8 cellular contexts compared by ENCODE assay signal in the genomic region with DNA sequence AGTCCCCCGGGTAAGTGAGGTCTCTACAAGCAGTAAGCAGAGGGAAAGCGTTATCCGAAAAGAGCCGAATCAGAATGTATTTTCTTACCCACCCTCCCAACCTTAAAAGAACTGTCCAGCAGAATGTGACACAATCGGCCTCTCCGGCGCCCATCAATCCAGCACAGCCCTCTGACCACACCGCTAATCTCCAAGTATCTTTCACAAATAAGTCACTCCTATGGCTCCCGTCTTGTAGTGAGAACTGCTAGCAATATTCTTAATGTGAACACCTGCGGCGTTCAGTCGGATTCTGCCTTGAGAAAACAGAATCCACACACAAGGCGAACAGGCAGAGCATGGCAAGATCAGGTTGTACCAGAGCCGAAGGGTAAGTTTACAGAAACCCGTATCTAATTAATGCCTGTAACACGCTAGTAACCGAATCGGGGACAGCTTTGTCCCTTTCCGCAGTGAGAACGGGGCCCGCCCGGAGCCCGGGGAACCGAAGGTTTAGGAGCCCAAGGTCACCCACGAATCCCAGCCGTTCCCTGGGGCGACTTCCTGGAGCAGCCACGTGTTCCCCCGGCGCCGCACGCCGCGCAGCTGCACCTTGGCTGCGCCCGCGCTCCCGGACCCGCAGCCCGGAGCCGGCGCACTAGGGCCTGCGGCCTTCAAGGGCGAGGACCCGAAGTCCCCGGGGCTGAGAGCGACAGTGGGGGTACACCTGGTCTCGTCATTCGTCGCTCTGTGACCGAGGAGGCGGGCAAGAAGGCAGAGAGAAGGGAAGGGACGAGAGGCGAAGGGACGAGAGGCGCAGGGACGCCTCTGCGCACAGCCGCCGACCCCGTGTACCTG. TPM values are rescaled to one million over a fixed set of nuclear protein-coding genes. Genes with fewer than 3 reads are reported as not detected.
DNase-seq lines count a peak whose midpoint lies in the region; ATAC-seq and TF ChIP-seq lines count a peak whose summit lies in the region.

No MANE protein-coding gene starts in this region.

- POLR2A ChIA-PET in activated CD4-positive, alpha-beta memory T cell treated with anti-CD3 and anti-CD28 coated beads, Interleukin-2, amount 10 ng/mL, durations not matched to agents 7 days and 5 days (lab: Charles Lee): interaction anchor here (0.6 to 15.3 kb wide), 9 partner anchors 10 to 114 kb away, joined by 3 to 237 read pairs (median 4); no protein-coding TSS in a partner anchor

- ATAC-seq in GM18520 (IDR thresholded peaks at IDR 0.05; ENCODE audit: unreplicated experiment) (peak; percentile 18), HG03066 (IDR thresholded peaks at IDR 0.05; ENCODE audit: low read depth, unreplicated experiment) (peak; percentile 43)

- no peaks in the 10 kb centered on the region for H3K27me3 Mint-ChIP-seq in activated CD4-positive, alpha-beta memory T cell treated with anti-CD3 and anti-CD28 coated beads, Interleukin-2, amount 10 ng/mL, durations not matched to agents 7 days and 5 days

- H3K27me3 ChIP-seq in ectodermal cell (ENCODE audit: control insufficient read depth, insufficient read depth, low read length, poor library complexity, severe bottlenecking): no peaks in the 10 kb centered on the region

- H3K36me3 Mint-ChIP-seq in activated CD4-positive, alpha-beta memory T cell treated with anti-CD3 and anti-CD28 coated beads, Interleukin-2, amount 10 ng/mL, durations not matched to agents 7 days and 5 days (ENCODE audit: low read depth): peaks cover 35% of the 10 kb centered on the region

- CTCF ChIA-PET in activated CD4-positive, alpha-beta memory T cell treated with anti-CD3 and anti-CD28 coated beads, Interleukin-2, amount 10 ng/mL, durations not matched to agents 7 days and 5 days (lab: Charles Lee): interaction anchor here (1.0 to 3.3 kb wide), 2 partner anchors 98 to 115 kb away, joined by 4 to 12 read pairs; no protein-coding TSS in a partner anchor

- peak overlapping the region; percentile 90 for H3K27ac Mint-ChIP-seq in activated CD4-positive, alpha-beta memory T cell treated with anti-CD3 and anti-CD28 coated beads, Interleukin-2, amount 10 ng/mL, durations not matched to agents 7 days and 5 days

- peak overlapping the region; percentile 97 for H3K4me3 Mint-ChIP-seq in activated CD4-positive, alpha-beta memory T cell treated with anti-CD3 and anti-CD28 coated beads, Interleukin-2, amount 10 ng/mL, durations not matched to agents 7 days and 5 days

- no peaks in the 10 kb centered on the region for H3K9me3 ChIP-seq in ectodermal cell (ENCODE audit: control insufficient read depth, low read length)

- H3K4me1 ChIP-seq in ectodermal cell (ENCODE audit: control insufficient read depth, insufficient read depth, low read length): peaks cover 4% of the 10 kb centered on the region

- H3K4me3 ChIP-seq in ectodermal cell (ENCODE audit: insufficient read depth, low read depth, low read length): peak overlapping the region; percentile 83

- no peaks in the 10 kb centered on the region for H3K9me3 Mint-ChIP-seq in activated CD4-positive, alpha-beta memory T cell treated with anti-CD3 and anti-CD28 coated beads, Interleukin-2, amount 10 ng/mL, durations not matched to agents 7 days and 5 days

- peaks cover 48% of the 10 kb centered on the region for H3K4me1 Mint-ChIP-seq in activated CD4-positive, alpha-beta memory T cell treated with anti-CD3 and anti-CD28 coated beads, Interleukin-2, amount 10 ng/mL, durations not matched to agents 7 days and 5 days

- H3K27ac ChIP-seq in 22Rv1 (peak overlapping the region; percentile 95), ectodermal cell (ENCODE audit: insufficient read depth, low read depth, low read length, poor library complexity, severe bottlenecking) (peak overlapping the region; percentile 85)

- WGBS in ectodermal cell, 2 experiments: 0 to 1% methylated on average over 61 of the region's 61 CpGs

- peak; percentile 45 for DNase-seq in NCI-H345 treated with DMSO at 0.1 percent for 48 hours (lab: John Stamatoyannopoulos, UW; ENCODE audit: unreplicated experiment)
- peak; percentile 66 for DNase-seq in activated CD4-positive, alpha-beta memory T cell treated with anti-CD3 and anti-CD28 coated beads, Interleukin-2, amount 10 ng/mL, durations not matched to agents 7 days and 5 days
- peak; percentile 34 to 49 for DNase-seq in lung microvascular endothelial cell (ENCODE audit: low read depth in 2 of 2)
- peak; percentile 19 to 56 (median 51) for DNase-seq in stimulated activated CD4-positive, alpha-beta T cell treated with anti-CD3 and anti-CD28 coated beads, TNF-alpha, amount 100 ng/mL, for 48 hours (ENCODE audit: low read depth in 3 of 3)

- no peak for TF ChIP-seq CTCF in 22Rv1 (IDR thresholded peaks at IDR 0.05)

- H3K36me3 ChIP-seq in ectodermal cell (ENCODE audit: control insufficient read depth, insufficient read depth, low read length): no peaks in the 10 kb centered on the region

RNA-seq across cellular contexts. Expression of a gene that starts 0.7 kb away (rescaled TPM):
- total RNA-seq in activated CD4-positive, alpha-beta memory T cell treated with anti-CD3 and anti-CD28 coated beads, Interleukin-2, amount 10 ng/mL, durations not matched to agents 7 days and 5 days: 100 to 1,000 TPM; 326 to 330 TPM
- 43.4 TPM for polyA plus RNA-seq in ectodermal cell (2013, experiment 1 of 4)
- polyA plus RNA-seq in ectodermal cell (2013, experiment 2 of 4): 52.5 TPM
- 42.7 TPM for polyA plus RNA-seq in ectodermal cell (2013, experiment 3 of 4)
- polyA plus RNA-seq in ectodermal cell (2013, experiment 4 of 4): 38.7 TPM
- total RNA-seq in lung microvascular endothelial cell: 137 and 139 TPM in 2 replicates

Comparison
In these comparisons a context has a peak if more than half of its experiments do, and no peak if none do; other contexts are left out.
1. Peak in every context shown above with its lines: DNase-seq, ATAC-seq, H3K4me3 ChIP-seq and H3K27ac ChIP-seq.